In genomic region chr5:141821430-141821925, GRCh38 we compare ENCODE assay signal across 7 cellular contexts. TPM values are rescaled to one million over a fixed set of nuclear protein-coding genes. Genes with fewer than 3 reads are reported as not detected.
DNase-seq lines count a peak whose midpoint lies in the region; ATAC-seq and TF ChIP-seq lines count a peak whose summit lies in the region.

No MANE protein-coding gene starts in this region.

- H3K9me3 Mint-ChIP-seq in glutamatergic neuron (ENCODE audit: unreplicated experiment): peaks cover 1% of the 10 kb centered on the region
- H3K9me3 Mint-ChIP-seq in stimulated activated naive CD8-positive, alpha-beta T cell treated with anti-CD3 and anti-CD28 coated beads, Interleukin-15, amount 100 ng/mL, for 72 hours: no peaks in the 10 kb centered on the region

- no peak overlapping the region for H3K4me3 Mint-ChIP-seq in glutamatergic neuron (ENCODE audit: unreplicated experiment)
- no peak overlapping the region for H3K4me3 Mint-ChIP-seq in stimulated activated naive CD8-positive, alpha-beta T cell treated with anti-CD3 and anti-CD28 coated beads, Interleukin-15, amount 100 ng/mL, for 72 hours

- H3K36me3 Mint-ChIP-seq in glutamatergic neuron (ENCODE audit: unreplicated experiment): no peaks in the 10 kb centered on the region

- no peak overlapping the region for H3K4me3 ChIP-seq in HEK293 (ENCODE audit: low read depth, low read length)

- CTCF ChIA-PET in HEK293 (lab: Yijun Ruan, JAX): interaction anchor here (0.7 to 1.9 kb wide), 6 partner anchors 8 to 139 kb away, joined by 3 to 12 read pairs (median 6); partner anchors contain the start of gene PCDH1

- H3K4me1 ChIP-seq in HEK293 (ENCODE audit: control insufficient read depth, insufficient read depth, low read length): no peaks in the 10 kb centered on the region

- POLR2A ChIA-PET in HEK293 (lab: Yijun Ruan, JAX): no interaction called here

- DNase-seq in SW480 (ENCODE audit: low spot score): peak; percentile 91
- no peak for DNase-seq in glutamatergic neuron
- peak in 43 of 49 donors; percentile 14 to 92 (median 62) for DNase-seq in substantia nigra (lab: John Stamatoyannopoulos, UW)
- no peak for DNase-seq in stimulated activated naive CD8-positive, alpha-beta T cell treated with anti-CD3 and anti-CD28 coated beads, Interleukin-15, amount 100 ng/mL, for 72 hours

- no peak for ATAC-seq in stimulated activated naive CD8-positive, alpha-beta T cell treated with anti-CD3 and anti-CD28 coated beads, Interleukin-15, amount 100 ng/mL, for 72 hours
- no peak for ATAC-seq in GM18873 (IDR thresholded peaks at IDR 0.05; ENCODE audit: low FRiP score, unreplicated experiment)
- no peak for ATAC-seq in HG03378 (IDR thresholded peaks at IDR 0.05; ENCODE audit: unreplicated experiment)

- H3K9me3 ChIP-seq in HEK293 (ENCODE audit: control insufficient read depth, insufficient read depth, low read depth, low read length): no peaks in the 10 kb centered on the region

- peak overlapping the region; percentile 84 for H3K27ac Mint-ChIP-seq in glutamatergic neuron (ENCODE audit: unreplicated experiment)
- no peak overlapping the region for H3K27ac Mint-ChIP-seq in stimulated activated naive CD8-positive, alpha-beta T cell treated with anti-CD3 and anti-CD28 coated beads, Interleukin-15, amount 100 ng/mL, for 72 hours

- peaks cover 3% of the 10 kb centered on the region for H3K27me3 Mint-ChIP-seq in glutamatergic neuron (ENCODE audit: unreplicated experiment)
- peaks cover 19% of the 10 kb centered on the region for H3K27me3 Mint-ChIP-seq in stimulated activated naive CD8-positive, alpha-beta T cell treated with anti-CD3 and anti-CD28 coated beads, Interleukin-15, amount 100 ng/mL, for 72 hours

- H3K4me1 Mint-ChIP-seq in glutamatergic neuron (ENCODE audit: low read depth, unreplicated experiment): peaks cover 2% of the 10 kb centered on the region
- H3K4me1 Mint-ChIP-seq in stimulated activated naive CD8-positive, alpha-beta T cell treated with anti-CD3 and anti-CD28 coated beads, Interleukin-15, amount 100 ng/mL, for 72 hours: no peaks in the 10 kb centered on the region

- TF ChIP-seq CTCF in HEK293 (tag by site-specific recombination; IDR thresholded peaks at IDR 0.05): no peak
- TF ChIP-seq CTCF in glutamatergic neuron (IDR thresholded peaks at IDR 0.05; ENCODE audit: partially characterized antibody, unreplicated experiment): no peak

- H3K27ac ChIP-seq in HEK293 (ENCODE audit: extremely low read depth, low read depth, low read length) (no peak overlapping the region), substantia nigra (ENCODE audit: low read depth, low read length, poor library complexity, severe bottlenecking) (peak overlapping the region; percentile 91)

- H3K36me3 ChIP-seq in HEK293 (ENCODE audit: control insufficient read depth in 2 of 2, insufficient read depth in 1 of 2, low read length in 2 of 2): no peaks in the 10 kb centered on the region

TF ChIP-seq in HEK293, 187 proteins besides CTCF, POLR2A, EP300 and RAD21 (continues in another document):
- TF ChIP-seq MZF1 (tag by site-specific recombination; IDR thresholded peaks at IDR 0.05; ENCODE audit: borderline replicate concordance) (peak; percentile 96), ZBTB49 (tag by site-specific recombination; IDR thresholded peaks at IDR 0.05; ENCODE audit: low read depth) (no peak), YY1 (tag by site-specific recombination; IDR thresholded peaks at IDR 0.05) (no peak), ZNF768 (tag by site-specific recombination; IDR thresholded peaks at IDR 0.05) (no peak), ZBTB17 (tag by site-specific recombination; IDR thresholded peaks at IDR 0.05) (peak; percentile 78), ZNF518A (tag by site-specific recombination; conservative IDR thresholded peaks at IDR 0.05; ENCODE audit: low read depth) (0 out of 2 replicates have a peak, but pooled peaks have one; percentile 15), ZNF560 (tag by site-specific recombination; IDR thresholded peaks at IDR 0.05; ENCODE audit: borderline replicate concordance) (no peak), ZNF155 (tag by site-specific recombination; IDR thresholded peaks at IDR 0.05) (no peak), KLF7 (tag by site-specific recombination; IDR thresholded peaks at IDR 0.05; ENCODE audit: borderline replicate concordance) (no peak), SP7 (tag by site-specific recombination; IDR thresholded peaks at IDR 0.05) (no peak), ZNF488 (tag by site-specific recombination; IDR thresholded peaks at IDR 0.05) (no peak), ZBTB48 (tag by site-specific recombination; IDR thresholded peaks at IDR 0.05) (no peak), ATF2 (tag by site-specific recombination; IDR thresholded peaks at IDR 0.05; ENCODE audit: low read depth) (peak; percentile 29; the same call in 1 of the 2 replicates)

RNA-seq across cellular contexts. Expression of gene PCDH1, which starts 56.7 kb away (rescaled TPM):
- 7.9 TPM for total RNA-seq in glutamatergic neuron (ENCODE audit: unreplicated experiment)

Comparison
In these comparisons a context has a peak if more than half of its experiments do, and no peak if none do; other contexts are left out.
1. DNase-seq: peak in SW480 (single experiment) and substantia nigra (43 of 49); none in glutamatergic neuron (single experiment) and stimulated activated naive CD8-positive, alpha-beta T cell treated with anti-CD3 and anti-CD28 coated beads, Interleukin-15, amount 100 ng/mL, for 72 hours (0 of 2).